ENCODE assay signal across 8 cellular contexts in the genomic region with DNA sequence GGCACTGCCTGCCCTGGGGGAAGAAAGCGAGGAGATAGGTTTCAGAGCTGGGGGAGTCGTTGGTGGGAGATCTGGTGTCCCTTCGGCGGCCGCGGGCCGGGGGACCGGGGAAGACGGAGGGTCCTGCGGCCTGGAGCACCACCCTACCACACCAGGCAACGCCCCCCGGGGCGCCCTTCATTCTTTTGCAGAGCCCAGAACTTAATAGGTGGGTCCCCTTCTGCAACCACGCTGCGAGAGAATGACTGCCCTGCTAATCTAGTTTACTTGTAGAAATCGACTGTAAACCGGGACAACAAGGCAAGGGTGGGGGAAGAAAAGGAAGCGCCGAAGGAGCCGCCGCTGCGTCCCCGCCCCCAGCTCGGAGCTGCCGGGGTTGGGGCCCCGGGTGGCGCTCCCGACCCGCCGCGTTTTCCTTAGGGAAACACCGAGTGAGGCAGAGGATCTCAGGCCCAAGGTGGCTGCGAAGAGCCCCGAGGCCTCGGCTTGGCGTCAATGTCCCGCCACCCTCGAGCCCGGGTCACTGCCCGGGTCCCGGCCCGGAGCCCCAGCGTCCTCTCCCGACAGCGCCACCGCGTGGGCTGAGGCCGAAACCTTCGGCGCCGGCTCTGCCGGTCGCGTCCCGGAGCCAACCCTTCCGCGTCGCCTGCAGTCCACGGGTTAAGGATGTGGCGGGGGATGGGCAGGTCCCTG. TPM values are rescaled to one million over a fixed set of nuclear protein-coding genes. Genes with fewer than 3 reads are reported as not detected.
DNase-seq lines count a peak whose midpoint lies in the region; ATAC-seq and TF ChIP-seq lines count a peak whose summit lies in the region.

No MANE protein-coding gene starts in this region.

- H3K4me1 ChIP-seq in Caco-2 (peaks cover 11% of the 10 kb centered on the region), neuron (ENCODE audit: insufficient read depth, low read length) (peaks cover 7% of the 10 kb centered on the region)

- peak; percentile 88 to 92 for TF ChIP-seq CTCF in Caco-2 (IDR thresholded peaks at IDR 0.05; ENCODE audit: insufficient read depth in 1 of 2, low read depth in 1 of 2, low read length in 1 of 2, severe bottlenecking in 1 of 2, unreplicated experiment in 1 of 2)

- H3K9me3 ChIP-seq in Caco-2 (no peaks in the 10 kb centered on the region), neuron (ENCODE audit: low read length) (peaks cover 5% of the 10 kb centered on the region)

- no peaks in the 10 kb centered on the region for H3K4me1 Mint-ChIP-seq in Caco-2 (ENCODE audit: low read depth, unreplicated experiment)
- H3K4me1 Mint-ChIP-seq in activated naive CD4-positive, alpha-beta T cell treated with anti-CD3 and anti-CD28 coated beads for 36 hours (ENCODE audit: low read depth), result peaks cover 30% of the 10 kb centered on the region

- peak overlapping the region; percentile 73 for H3K4me3 Mint-ChIP-seq in Caco-2 (ENCODE audit: unreplicated experiment)
- peak overlapping the region; percentile 50 for H3K4me3 Mint-ChIP-seq in activated naive CD4-positive, alpha-beta T cell treated with anti-CD3 and anti-CD28 coated beads for 36 hours

- H3K27me3 ChIP-seq in Caco-2 (replicated peaks; ENCODE audit: control insufficient read depth, insufficient read depth, low read length) (no peaks in the 10 kb centered on the region; the same call in 1 of the 2 replicates), neuron (ENCODE audit: insufficient read depth, low read length) (peaks cover 43% of the 10 kb centered on the region)

- intact Hi-C loops in Caco-2 (cut with micrococcal nuclease; ENCODE audit: unreplicated experiment), result loop anchor here (5.0 kb wide), 1 partner anchor 441 kb away; no protein-coding TSS in a partner anchor
- intact Hi-C loops in activated naive CD4-positive, alpha-beta T cell treated with anti-CD3 and anti-CD28 coated beads for 36 hours (cut with micrococcal nuclease), result loop anchor here (10.0 kb wide), 1 partner anchor 392 kb away; a partner anchor contains a TSS

- ATAC-seq in GM21447 (IDR thresholded peaks at IDR 0.05; ENCODE audit: unreplicated experiment) (peak; percentile 51), HG03565 (IDR thresholded peaks at IDR 0.05; ENCODE audit: unreplicated experiment) (no peak)

- peaks cover 6% of the 10 kb centered on the region for H3K36me3 Mint-ChIP-seq in Caco-2 (ENCODE audit: insufficient read depth, unreplicated experiment)
- no peaks in the 10 kb centered on the region for H3K36me3 Mint-ChIP-seq in activated naive CD4-positive, alpha-beta T cell treated with anti-CD3 and anti-CD28 coated beads for 36 hours (ENCODE audit: low read depth)

- BruUV-seq in Caco-2 (replicated peaks; lab: Mats Ljungman, UMichigan), result no TSS peak

- in situ Hi-C loops in G401 (cut with HindIII; ENCODE audit: low sequenced_read_pairs), result no loop called here

- POLR2A ChIA-PET in Caco-2 (lab: Charles Lee), result no interaction called here

- H3K4me3 ChIP-seq in Caco-2 (ENCODE audit: low read depth, low read length), result peak overlapping the region; percentile 42
- H3K4me3 ChIP-seq in neuron (ENCODE audit: low read length), result peak overlapping the region; percentile 27

- DNase-seq in Caco-2 (peak; percentile 74 to 87), NCI-H226 (peak; percentile 14), globus pallidus (ENCODE audit: low spot score) (peak; percentile 61), G401 (ENCODE audit: low spot score) (no peak)
- peak; percentile 70 for DNase-seq in activated naive CD4-positive, alpha-beta T cell treated with anti-CD3 and anti-CD28 coated beads for 36 hours

- H3K9me3 Mint-ChIP-seq in Caco-2 (ENCODE audit: unreplicated experiment), result no peaks in the 10 kb centered on the region
- no peaks in the 10 kb centered on the region for H3K9me3 Mint-ChIP-seq in activated naive CD4-positive, alpha-beta T cell treated with anti-CD3 and anti-CD28 coated beads for 36 hours

- H3K36me3 ChIP-seq in Caco-2 (ENCODE audit: control insufficient read depth, insufficient read depth, low read length) (no peaks in the 10 kb centered on the region), neuron (ENCODE audit: insufficient read depth, low read length) (no peaks in the 10 kb centered on the region)

- peaks cover 20% of the 10 kb centered on the region for H3K27me3 Mint-ChIP-seq in Caco-2 (ENCODE audit: insufficient read depth, unreplicated experiment)
- H3K27me3 Mint-ChIP-seq in activated naive CD4-positive, alpha-beta T cell treated with anti-CD3 and anti-CD28 coated beads for 36 hours (ENCODE audit: low read depth), result peaks cover 67% of the 10 kb centered on the region

- CTCF ChIA-PET in Caco-2 (lab: Charles Lee), result no interaction called here
- CTCF ChIA-PET in activated naive CD4-positive, alpha-beta T cell treated with anti-CD3 and anti-CD28 coated beads for 36 hours (lab: Charles Lee), result interaction anchor here (0.6 to 0.7 kb wide), 3 partner anchors 15 to 819 kb away, joined by 3 to 4 read pairs (median 3); no protein-coding TSS in a partner anchor

- peak overlapping the region; percentile 41 for H2AFZ ChIP-seq in neuron (ENCODE audit: low read depth, low read length)

- no peak overlapping the region for H3K27ac Mint-ChIP-seq in Caco-2 (ENCODE audit: unreplicated experiment)
- H3K27ac Mint-ChIP-seq in activated naive CD4-positive, alpha-beta T cell treated with anti-CD3 and anti-CD28 coated beads for 36 hours, result no peak overlapping the region

RNA-seq across cellular contexts. Expression of a gene that starts 5.4 kb away (rescaled TPM):
- total RNA-seq in Caco-2 (2022), result 1.1 and 1.2 TPM in 2 replicates
- under 1 TPM; 0.02 to 0.44 TPM for total RNA-seq in activated naive CD4-positive, alpha-beta T cell treated with anti-CD3 and anti-CD28 coated beads for 36 hours
- not detected in 2 replicates for total RNA-seq in G401 (2014; rRNA removed; shearing (Covaris generic))
